In the genomic region with DNA sequence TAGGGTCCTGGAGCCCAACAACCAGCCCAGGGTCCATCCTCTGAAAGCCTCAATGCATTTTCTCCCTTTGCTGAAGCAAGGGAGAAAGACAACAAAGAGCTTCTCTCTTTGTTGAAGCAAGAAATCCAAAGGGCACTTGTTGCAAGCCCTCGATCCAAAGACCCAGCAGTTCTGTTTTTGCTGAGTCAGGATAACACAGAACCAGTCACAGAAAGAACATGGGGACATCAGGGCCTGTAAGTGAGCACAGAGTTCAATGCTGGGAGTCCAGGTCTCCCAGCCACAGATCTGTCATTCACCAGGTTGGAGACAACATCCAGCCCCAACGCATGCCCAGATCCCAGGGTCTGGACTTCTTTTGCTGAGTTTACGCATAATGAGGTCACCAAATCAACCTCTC, we compare ENCODE assay signal across 2 cellular contexts.
A peak's percentile ranks its signal among the peaks of the same experiment; 100 is the strongest.
TF ChIP-seq lines count a peak whose summit lies in the region.

No MANE protein-coding gene starts in this region.

TF ChIP-seq in IMR-90, 13 proteins besides CTCF, POLR2A, EP300 and RAD21:
- TF ChIP-seq MAFK (IDR thresholded peaks at IDR 0.05; ENCODE audit: low read depth, low read length) (peak; percentile 94), CHD1 (IDR thresholded peaks at IDR 0.05; ENCODE audit: low read depth, low read length) (no peak)
- TF ChIP-seq, protein P1, sequence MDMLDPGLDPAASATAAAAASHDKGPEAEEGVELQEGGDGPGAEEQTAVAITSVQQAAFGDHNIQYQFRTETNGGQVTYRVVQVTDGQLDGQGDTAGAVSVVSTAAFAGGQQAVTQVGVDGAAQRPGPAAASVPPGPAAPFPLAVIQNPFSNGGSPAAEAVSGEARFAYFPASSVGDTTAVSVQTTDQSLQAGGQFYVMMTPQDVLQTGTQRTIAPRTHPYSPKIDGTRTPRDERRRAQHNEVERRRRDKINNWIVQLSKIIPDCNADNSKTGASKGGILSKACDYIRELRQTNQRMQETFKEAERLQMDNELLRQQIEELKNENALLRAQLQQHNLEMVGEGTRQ (IDR thresholded peaks at IDR 0.05; ENCODE audit: low read depth, low read length) = no peak

TF ChIP-seq in K562, 482 proteins besides CTCF, POLR2A, EP300 and RAD21:
- TF ChIP-seq RCOR1 (IDR thresholded peaks at IDR 0.05; ENCODE audit: borderline replicate concordance in 1 of 2, low read depth in 2 of 2, low read length in 2 of 2) (no peak), MAFG (tag; conservative IDR thresholded peaks at IDR 0.05) (peak; percentile 80), ZNF316 (IDR thresholded peaks at IDR 0.05) (peak; percentile 84), C11orf30 (IDR thresholded peaks at IDR 0.05; ENCODE audit: low read depth) (peak; percentile 77), MAFF (IDR thresholded peaks at IDR 0.05; ENCODE audit: low read length) (peak; percentile 87), MAFK (IDR thresholded peaks at IDR 0.05; ENCODE audit: low read length) (peak; percentile 90)
- TF ChIP-seq, protein P2, sequence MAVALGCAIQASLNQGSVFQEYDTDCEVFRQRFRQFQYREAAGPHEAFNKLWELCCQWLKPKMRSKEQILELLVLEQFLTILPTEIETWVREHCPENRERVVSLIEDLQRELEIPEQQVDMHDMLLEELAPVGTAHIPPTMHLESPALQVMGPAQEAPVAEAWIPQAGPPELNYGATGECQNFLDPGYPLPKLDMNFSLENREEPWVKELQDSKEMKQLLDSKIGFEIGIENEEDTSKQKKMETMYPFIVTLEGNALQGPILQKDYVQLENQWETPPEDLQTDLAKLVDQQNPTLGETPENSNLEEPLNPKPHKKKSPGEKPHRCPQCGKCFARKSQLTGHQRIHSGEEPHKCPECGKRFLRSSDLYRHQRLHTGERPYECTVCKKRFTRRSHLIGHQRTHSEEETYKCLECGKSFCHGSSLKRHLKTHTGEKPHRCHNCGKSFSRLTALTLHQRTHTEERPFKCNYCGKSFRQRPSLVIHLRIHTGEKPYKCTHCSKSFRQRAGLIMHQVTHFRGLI (CRISPR knock-in tag; IDR thresholded peaks at IDR 0.05) = no peak
TF ChIP-seq in K562: peak in this region for 5.
